In the genomic region with DNA sequence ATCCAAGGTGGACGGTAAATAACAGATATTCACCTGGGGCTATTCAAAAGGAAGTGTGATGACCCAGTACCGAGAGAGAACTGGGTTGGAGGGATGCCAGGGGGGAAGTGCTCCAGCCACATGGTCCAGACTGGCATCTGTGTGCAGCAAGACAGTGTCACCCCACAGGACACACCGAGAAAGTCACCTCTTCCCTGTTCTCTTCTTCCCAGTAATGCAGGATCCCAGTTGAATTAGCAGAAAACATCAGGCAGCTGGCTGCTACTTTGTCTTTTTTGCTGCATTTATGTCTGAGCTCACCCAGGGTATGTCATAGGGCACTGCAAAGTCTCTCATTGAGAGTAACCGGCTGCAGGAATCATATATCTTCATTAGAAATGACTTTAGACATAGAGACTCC, we compare ENCODE assay signal across 21 cellular contexts.
"Had no signal": no experiment of that assay in that cellular context is flagged by ENCODE, and none has a peak within 500 bp of the region (broad histone marks: within the 10 kb centered on the region; RNA-seq: fewer than 3 reads in every experiment).

No MANE protein-coding gene starts in this region.

- H3K27ac ChIP-seq: RWPE1 had no signal

- H3K9me3 ChIP-seq: MG63, SK-N-SH had no signal

- DNase-seq: IMR-90, Karpas-422, KG1, MG63, NCI-H1092, NCI-H1105 treated with DMSO at 0.1 percent for 48 hours, NCI-H1436, NCI-H187, NCI-H2029, NCI-H2081 treated with DMSO at 0.1 percent for 48 hours, NCI-H2171, NCI-H226, NCI-H446, NCI-H510A, NCI-H524 treated with DMSO at 0.1 percent for 48 hours, NCI-H82, SHP77, SK-N-SH, SW 1271 had no signal

- ATAC-seq: HepG2 had no signal

- H3K4me3 ChIP-seq: MG63 had no signal

- H3K36me3 ChIP-seq: MG63 had no signal

- H3K27me3 ChIP-seq: MG63 had no signal
